10 cellular contexts compared by ENCODE assay signal in the genomic region with DNA sequence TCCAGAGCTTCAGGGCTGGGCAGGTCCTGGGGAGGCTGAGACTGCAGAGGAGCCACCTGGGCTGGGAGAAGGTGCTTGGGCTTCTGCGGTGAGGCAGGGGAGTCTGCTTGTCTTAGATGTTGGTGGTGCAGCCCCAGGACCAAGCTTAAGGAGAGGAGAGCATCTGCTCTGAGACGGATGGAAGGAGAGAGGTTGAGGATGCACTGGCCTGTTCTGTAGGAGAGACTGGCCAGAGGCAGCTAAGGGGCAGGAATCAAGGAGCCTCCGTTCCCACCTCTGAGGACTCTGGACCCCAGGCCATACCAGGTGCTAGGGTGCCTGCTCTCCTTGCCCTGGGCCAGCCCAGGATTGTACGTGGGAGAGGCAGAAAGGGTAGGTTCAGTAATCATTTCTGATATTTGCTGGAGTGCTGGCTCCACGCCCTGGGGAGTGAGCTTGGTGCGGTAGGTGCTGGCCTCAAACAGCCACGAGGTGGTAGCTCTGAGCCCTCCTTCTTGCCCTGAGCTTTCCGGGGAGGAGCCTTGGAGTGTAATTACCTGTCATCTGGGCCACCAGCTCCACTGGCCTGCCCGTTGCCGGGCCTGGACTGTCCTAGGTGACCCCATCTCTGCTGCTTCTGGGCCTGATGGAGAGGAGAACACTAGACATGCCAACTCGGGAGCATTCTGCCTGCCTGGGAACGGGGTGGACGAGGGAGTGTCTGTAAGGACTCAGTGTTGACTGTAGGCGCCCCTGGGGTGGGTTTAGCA. TPM values are rescaled to one million over a fixed set of nuclear protein-coding genes. Genes with fewer than 3 reads are reported as not detected.
A peak's percentile ranks its signal among the peaks of the same experiment; 100 is the strongest.
DNase-seq lines count a peak whose midpoint lies in the region; ATAC-seq, FAIRE-seq and TF ChIP-seq lines count a peak whose summit lies in the region.
"Had no signal": no experiment of that assay in that cellular context is flagged by ENCODE, and none has a peak within 500 bp of the region (broad histone marks: within the 10 kb centered on the region; RNA-seq: fewer than 3 reads in every experiment).

No MANE protein-coding gene starts in this region.

- no peaks in the 10 kb centered on the region for H4K20me1 ChIP-seq in GM23338 (replicated peaks; ENCODE audit: insufficient read depth)
- no peaks in the 10 kb centered on the region for H4K20me1 ChIP-seq in HepG2 (ENCODE audit: insufficient read depth, low read length)

- POLR2A ChIA-PET in A549 (lab: Yijun Ruan, JAX) (no interaction called here), HepG2 (lab: Yijun Ruan, JAX) (no interaction called here)

- no peak overlapping the region; the same call in 1 of the 2 replicates for H3K27ac Mint-ChIP-seq in GM23338

- no peak overlapping the region for H3K4me2 ChIP-seq in A549
- no peak overlapping the region for H3K4me2 ChIP-seq in GM23338
- H3K4me2 ChIP-seq in HepG2 (ENCODE audit: low read depth, low read length) = no peak overlapping the region

- H3K27me3 Mint-ChIP-seq in GM23338 (ENCODE audit: insufficient read depth, low read depth, poor library complexity) = peaks cover 10% of the 10 kb centered on the region

- intact Hi-C loops in HepG2 (cut with micrococcal nuclease; ENCODE audit: unreplicated experiment) = loop anchor here (1.0 to 2.0 kb wide), 2 partner anchors 50 to 100 kb away; no protein-coding TSS in a partner anchor

- no peaks in the 10 kb centered on the region for H3K27me3 ChIP-seq in GM23338 (ENCODE audit: insufficient read depth)
- H3K27me3 ChIP-seq in HepG2 (ENCODE audit: control insufficient read depth in 1 of 2, insufficient read depth in 2 of 2, low read length in 2 of 2) = peaks cover 1 to 6% of the 10 kb centered on the region in 2 experiments; a peak in 2 of 5 replicates

- CTCF ChIA-PET in A549 (lab: Yijun Ruan, JAX) = interaction anchor here (0.7 to 3.1 kb wide), 8 partner anchors 18 to 127 kb away, joined by 3 to 30 read pairs (median 4); no protein-coding TSS in a partner anchor
- CTCF ChIA-PET in HepG2 (lab: Yijun Ruan, JAX; ENCODE audit: low intra/inter-chr PET ratio, low total read pairs) = interaction anchor here (0.7 to 1.8 kb wide), 2 partner anchors 50 to 102 kb away, joined by 3 to 15 read pairs; no protein-coding TSS in a partner anchor

- H3K79me2 ChIP-seq in GM23338 (replicated peaks; ENCODE audit: insufficient read depth) (no peaks in the 10 kb centered on the region), HepG2 (ENCODE audit: insufficient read depth, low read length) (no peaks in the 10 kb centered on the region)

- TF ChIP-seq CTCF in A549 (IDR thresholded peaks at IDR 0.05) (peak; percentile 26; the same call in 1 of the 3 replicates), GM23338 (conservative IDR thresholded peaks at IDR 0.05; ENCODE audit: low read depth in 2 of 2) (peak in 1 of 2 experiments; percentile 34; a peak in 1 of 4 replicates), HepG2 (CRISPR knock-in tag; IDR thresholded peaks at IDR 0.05) (peak; percentile 73)

- WGBS in A549 (ENCODE audit: missing lambda C conversion rate) = 65% methylated on average over 13 of the region's 14 CpGs
- WGBS in HepG2 (ENCODE audit: low lambda C conversion rate) = 17% methylated on average over 7 of the region's 14 CpGs

- H3K27ac ChIP-seq in A549 = no peak overlapping the region
- no peak overlapping the region for H3K27ac ChIP-seq in GM23338 (ENCODE audit: low read depth)
- H3K27ac ChIP-seq in HepG2 (ENCODE audit: extremely low read length, insufficient read depth, low read length) = no peak overlapping the region

- H3K36me3 ChIP-seq in GM23338 (ENCODE audit: insufficient read depth) (no peaks in the 10 kb centered on the region), HepG2 (replicated peaks in 1 of 2; ENCODE audit: control insufficient read depth in 1 of 2, insufficient read depth in 2 of 2, low read length in 2 of 2) (no peaks in the 10 kb centered on the region)

- in situ Hi-C loops in HepG2 (cut with HindIII; ENCODE audit: extremely low pct_ligation_motif_present, low pct_unique_long_range_greater_than_20kb) = loop anchor here (5.0 kb wide), 1 partner anchor 51 kb away; no protein-coding TSS in a partner anchor

- H3K36me3 Mint-ChIP-seq in GM23338 (ENCODE audit: low read depth) = no peaks in the 10 kb centered on the region; the same call in 2 of the 3 replicates

- DNase-seq in A549 (ENCODE audit: low read depth in 1 of 2, low spot score in 1 of 2) (peak in 1 of 2 experiments; percentile 15), GM23338 (ENCODE audit: low spot score) (no peak), SW480 (ENCODE audit: low spot score) (peak; percentile 72), HepG2 (ENCODE audit: low spot score) (peak; percentile 42)
- no peak for DNase-seq in central memory CD4-positive, alpha-beta T cell
- DNase-seq: activated effector memory CD4-positive, alpha-beta T cell treated with anti-CD3 and anti-CD28 coated beads, Interleukin-2, amount 50 U/mL, for 16 hours; EL had no signal

- ATAC-seq in A549 (peak; percentile 38 to 84; a peak in 4 of 6 replicates), GM23338 (peak; percentile 79), HepG2 (peak; percentile 95), HG03039 (IDR thresholded peaks at IDR 0.05; ENCODE audit: unreplicated experiment) (no peak), GM21367 (IDR thresholded peaks at IDR 0.05; ENCODE audit: unreplicated experiment) (no peak), GM18909 (IDR thresholded peaks at IDR 0.05; ENCODE audit: poor library complexity, unreplicated experiment) (no peak)

- H3F3A ChIP-seq in GM23338 (replicated peaks; ENCODE audit: low read depth) = no peaks in the 10 kb centered on the region

- H3K9me3 ChIP-seq in A549 = no peaks in the 10 kb centered on the region
- no peaks in the 10 kb centered on the region for H3K9me3 ChIP-seq in HepG2 (ENCODE audit: low read length)

- H3K4me1 ChIP-seq in A549 (no peaks in the 10 kb centered on the region), GM23338 (ENCODE audit: insufficient read depth) (no peaks in the 10 kb centered on the region), HepG2 (ENCODE audit: insufficient read depth, low read length) (no peaks in the 10 kb centered on the region)

- BruUV-seq in HepG2 (replicated peaks; lab: Mats Ljungman, UMichigan) = no TSS peak

- no peak overlapping the region for H3K4me3 Mint-ChIP-seq in GM23338

- no peak overlapping the region for H2AFZ ChIP-seq in GM23338
- H2AFZ ChIP-seq in HepG2 (ENCODE audit: low read length) = no peak overlapping the region

- no peaks in the 10 kb centered on the region for H3K9me2 ChIP-seq in GM23338 (ENCODE audit: insufficient read depth)

- H3K4me1 Mint-ChIP-seq in GM23338 = peaks cover 2% of the 10 kb centered on the region; the same call in 1 of the 3 replicates

- TF ChIP-seq RAD21 in A549 (conservative IDR thresholded peaks at IDR 0.05 in 1 of 2, IDR thresholded peaks at IDR 0.05 in 1 of 2) = peak in 1 of 2 experiments; percentile 16; a peak in 1 of 5 replicates
- peak; percentile 56 for TF ChIP-seq RAD21 in HepG2 (CRISPR knock-in tag; IDR thresholded peaks at IDR 0.05)

- FAIRE-seq in A549 (lab: Jason Lieb, UNC) = no peak
- no peak for FAIRE-seq in HepG2 (lab: Jason Lieb, UNC)

- no peak for TF ChIP-seq POLR2A in A549 (IDR thresholded peaks at IDR 0.05; ENCODE audit: low read length)
- TF ChIP-seq POLR2A in HepG2 (IDR thresholded peaks at IDR 0.05; ENCODE audit: insufficient read depth in 1 of 2, low read depth in 2 of 2, low read length in 2 of 2) = no peak

- H3K4me3 ChIP-seq in A549 (no peak overlapping the region), GM23338 (no peak overlapping the region), HepG2 (replicated peaks in 1 of 3; ENCODE audit: insufficient read depth in 1 of 3, low read depth in 2 of 3, low read length in 3 of 3) (no peak overlapping the region)

- H3K9ac ChIP-seq in HepG2 (ENCODE audit: insufficient read depth, low read depth, low read length) = no peak overlapping the region

- no peaks in the 10 kb centered on the region for H3K9me3 Mint-ChIP-seq in GM23338

- TF ChIP-seq EP300 in A549 (IDR thresholded peaks at IDR 0.05) (no peak), HepG2 (IDR thresholded peaks at IDR 0.05; ENCODE audit: low read depth in 2 of 2, low read length in 2 of 2) (no peak), HepG2 (CRISPR knock-in tag; IDR thresholded peaks at IDR 0.05; ENCODE audit: borderline replicate concordance) (no peak)

RNA-seq across cellular contexts. Expression of gene MYBPH, which starts 9.3 kb away (rescaled TPM):
- polyA plus RNA-seq in A549 (2011; rRNA removed) (not detected in 2 replicates), A549 (2017; fragmentation: RNase III; extraction: RNeasy Plus Mini Kit Qiagen cat#74134 plus additional on column Dnase treatment) (not detected in 3 replicates), GM23338 (2016; fragmentation: Nextera tagmentation; extraction: Ambion mirVana) (not detected in 2 replicates), HepG2 (2011; rRNA removed) (0.04 TPM in 1 of 2 replicates, not detected in the other)
- not detected in 2 replicates for polyA plus RNA-seq in A549 (2012; cell fraction: cytosol; rRNA removed)
- polyA plus RNA-seq in A549 (2012; cell fraction: nucleus; rRNA removed) = 0.07 TPM in 1 of 2 replicates, not detected in the other
- polyA minus RNA-seq in A549 (2011; rRNA and poly(A)+ RNA removed) = not detected in 2 replicates
- not detected in 2 replicates for total RNA-seq in GM23338 (2014; rRNA removed; shearing (Covaris generic))
- total RNA-seq in HepG2 (2016; rRNA removed; fragmentation: Illumina TruSeq; extraction: Trizol) = not detected in 2 replicates
- total RNA-seq in HepG2 (2016; cell fraction: cytosol; rRNA removed; fragmentation: Illumina TruSeq; extraction: Trizol; ENCODE audit: low read depth) = not detected in 2 replicates
- not detected in 2 replicates for total RNA-seq in HepG2 (2016; cell fraction: insoluble cytoplasmic fraction; rRNA removed; fragmentation: Illumina TruSeq; extraction: Trizol)
- not detected in 2 replicates for total RNA-seq in HepG2 (2016; cell fraction: membrane; rRNA removed; fragmentation: Illumina TruSeq; extraction: Trizol)
- not detected in 2 replicates for total RNA-seq in HepG2 (2016; cell fraction: nucleus; rRNA removed; fragmentation: Illumina TruSeq; extraction: Trizol)
- not detected in 2 replicates for polyA plus RNA-seq in HepG2 (2011; cell fraction: cytosol; rRNA removed)
- not detected in 2 replicates for polyA plus RNA-seq in HepG2 (2011; cell fraction: nucleus; rRNA removed)
- not detected in 2 replicates for polyA plus RNA-seq in HepG2 (2012)
- polyA plus RNA-seq in HepG2 (2016; cell fraction: cytosol; fragmentation: Illumina TruSeq; extraction: Trizol; ENCODE audit: low read depth) = not detected in 2 replicates
- not detected in 2 replicates for polyA plus RNA-seq in HepG2 (2016; cell fraction: insoluble cytoplasmic fraction; fragmentation: Illumina TruSeq; extraction: Trizol; ENCODE audit: low read depth)
- not detected in 2 replicates for polyA plus RNA-seq in HepG2 (2016; cell fraction: membrane; fragmentation: Illumina TruSeq; extraction: Trizol; ENCODE audit: low read depth)
- not detected in 2 replicates for polyA plus RNA-seq in HepG2 (2016; cell fraction: nucleus; fragmentation: Illumina TruSeq; extraction: Trizol; ENCODE audit: insufficient read depth, low read depth)
- not detected in 2 replicates for polyA minus RNA-seq in HepG2 (2011; rRNA and poly(A)+ RNA removed; ENCODE audit: low replicate concordance)
- not detected in 2 replicates for polyA minus RNA-seq in HepG2 (2011; cell fraction: cytosol; rRNA and poly(A)+ RNA removed)
- polyA minus RNA-seq in HepG2 (2011; cell fraction: nucleus; rRNA and poly(A)+ RNA removed) = not detected in 2 replicates

RNA-seq across cellular contexts. Expression of gene CHI3L1, which starts 20.1 kb away (rescaled TPM):
- polyA plus RNA-seq in A549 (2011; rRNA removed) = not detected in 2 replicates
- polyA plus RNA-seq in A549 (2012; cell fraction: cytosol; rRNA removed) = not detected in 2 replicates
- polyA plus RNA-seq in A549 (2012; cell fraction: nucleus; rRNA removed) = not detected in 2 replicates
- 0.04 TPM in 1 of 3 replicates, not detected in the others for polyA plus RNA-seq in A549 (2017; fragmentation: RNase III; extraction: RNeasy Plus Mini Kit Qiagen cat#74134 plus additional on column Dnase treatment)
- not detected in 2 replicates for polyA minus RNA-seq in A549 (2011; rRNA and poly(A)+ RNA removed)
- 0.76 TPM in 1 of 2 replicates, not detected in the other for total RNA-seq in GM23338 (2014; rRNA removed; shearing (Covaris generic))
- not detected in 2 replicates for polyA plus RNA-seq in GM23338 (2016; fragmentation: Nextera tagmentation; extraction: Ambion mirVana)
- total RNA-seq in HepG2 (2016; rRNA removed; fragmentation: Illumina TruSeq; extraction: Trizol) = 0.13 TPM in 1 of 2 replicates, not detected in the other
- not detected in 2 replicates for total RNA-seq in HepG2 (2016; cell fraction: cytosol; rRNA removed; fragmentation: Illumina TruSeq; extraction: Trizol; ENCODE audit: low read depth)
- total RNA-seq in HepG2 (2016; cell fraction: insoluble cytoplasmic fraction; rRNA removed; fragmentation: Illumina TruSeq; extraction: Trizol) = 0.17 TPM in 1 of 2 replicates, not detected in the other
- not detected in 2 replicates for total RNA-seq in HepG2 (2016; cell fraction: membrane; rRNA removed; fragmentation: Illumina TruSeq; extraction: Trizol)
- not detected in 2 replicates for total RNA-seq in HepG2 (2016; cell fraction: nucleus; rRNA removed; fragmentation: Illumina TruSeq; extraction: Trizol)
- 0.09 and 0.17 TPM in 2 replicates for polyA plus RNA-seq in HepG2 (2011; rRNA removed)
- 0.13 TPM in 2 replicates for polyA plus RNA-seq in HepG2 (2011; cell fraction: cytosol; rRNA removed)
- polyA plus RNA-seq in HepG2 (2011; cell fraction: nucleus; rRNA removed) = 0.12 and 0.35 TPM in 2 replicates
- polyA plus RNA-seq in HepG2 (2012) = not detected in 2 replicates
- not detected in 2 replicates for polyA plus RNA-seq in HepG2 (2016; cell fraction: cytosol; fragmentation: Illumina TruSeq; extraction: Trizol; ENCODE audit: low read depth)
- polyA plus RNA-seq in HepG2 (2016; cell fraction: insoluble cytoplasmic fraction; fragmentation: Illumina TruSeq; extraction: Trizol; ENCODE audit: low read depth) = not detected in 2 replicates
- not detected in 2 replicates for polyA plus RNA-seq in HepG2 (2016; cell fraction: membrane; fragmentation: Illumina TruSeq; extraction: Trizol; ENCODE audit: low read depth)
- polyA plus RNA-seq in HepG2 (2016; cell fraction: nucleus; fragmentation: Illumina TruSeq; extraction: Trizol; ENCODE audit: insufficient read depth, low read depth) = 0.41 TPM in 1 of 2 replicates, not detected in the other
- polyA minus RNA-seq in HepG2 (2011; rRNA and poly(A)+ RNA removed; ENCODE audit: low replicate concordance) = not detected in 2 replicates
- not detected in 2 replicates for polyA minus RNA-seq in HepG2 (2011; cell fraction: cytosol; rRNA and poly(A)+ RNA removed)
- not detected in 2 replicates for polyA minus RNA-seq in HepG2 (2011; cell fraction: nucleus; rRNA and poly(A)+ RNA removed)

RNA-seq across cellular contexts. Expression of gene ADORA1, which starts 38.8 kb away (rescaled TPM):
- 0.48 and 0.50 TPM in 2 replicates for polyA plus RNA-seq in A549 (2011; rRNA removed)
- 0.20 and 0.36 TPM in 2 replicates for polyA plus RNA-seq in A549 (2012; cell fraction: cytosol; rRNA removed)
- 0.53 and 0.72 TPM in 2 replicates for polyA plus RNA-seq in A549 (2012; cell fraction: nucleus; rRNA removed)
- 0.94 to 2.4 TPM (median 1.8 TPM) in 3 replicates for polyA plus RNA-seq in A549 (2017; fragmentation: RNase III; extraction: RNeasy Plus Mini Kit Qiagen cat#74134 plus additional on column Dnase treatment)
- 0.50 and 0.58 TPM in 2 replicates for polyA minus RNA-seq in A549 (2011; rRNA and poly(A)+ RNA removed)
- 1.8 and 3.8 TPM in 2 replicates for total RNA-seq in GM23338 (2014; rRNA removed; shearing (Covaris generic))
- polyA plus RNA-seq in GM23338 (2016; fragmentation: Nextera tagmentation; extraction: Ambion mirVana) = 0.63 and 1.5 TPM in 2 replicates
- total RNA-seq in HepG2 (2016; rRNA removed; fragmentation: Illumina TruSeq; extraction: Trizol) = 0.08 and 0.11 TPM in 2 replicates
- not detected in 2 replicates for total RNA-seq in HepG2 (2016; cell fraction: cytosol; rRNA removed; fragmentation: Illumina TruSeq; extraction: Trizol; ENCODE audit: low read depth)
- 0.15 TPM in 1 of 2 replicates, not detected in the other for total RNA-seq in HepG2 (2016; cell fraction: insoluble cytoplasmic fraction; rRNA removed; fragmentation: Illumina TruSeq; extraction: Trizol)
- total RNA-seq in HepG2 (2016; cell fraction: membrane; rRNA removed; fragmentation: Illumina TruSeq; extraction: Trizol) = 0.10 TPM in 1 of 2 replicates, not detected in the other
- 0.22 TPM in 1 of 2 replicates, not detected in the other for total RNA-seq in HepG2 (2016; cell fraction: nucleus; rRNA removed; fragmentation: Illumina TruSeq; extraction: Trizol)
- polyA plus RNA-seq in HepG2 (2011; rRNA removed) = not detected in 2 replicates
- polyA plus RNA-seq in HepG2 (2011; cell fraction: cytosol; rRNA removed) = not detected in 2 replicates
- not detected in 2 replicates for polyA plus RNA-seq in HepG2 (2011; cell fraction: nucleus; rRNA removed)
- not detected in 2 replicates for polyA plus RNA-seq in HepG2 (2012)
- not detected in 2 replicates for polyA plus RNA-seq in HepG2 (2016; cell fraction: cytosol; fragmentation: Illumina TruSeq; extraction: Trizol; ENCODE audit: low read depth)
- 0.11 TPM in 1 of 2 replicates, not detected in the other for polyA plus RNA-seq in HepG2 (2016; cell fraction: insoluble cytoplasmic fraction; fragmentation: Illumina TruSeq; extraction: Trizol; ENCODE audit: low read depth)
- not detected in 2 replicates for polyA plus RNA-seq in HepG2 (2016; cell fraction: membrane; fragmentation: Illumina TruSeq; extraction: Trizol; ENCODE audit: low read depth)
- polyA plus RNA-seq in HepG2 (2016; cell fraction: nucleus; fragmentation: Illumina TruSeq; extraction: Trizol; ENCODE audit: insufficient read depth, low read depth) = 0.17 TPM in 1 of 2 replicates, not detected in the other
- polyA minus RNA-seq in HepG2 (2011; rRNA and poly(A)+ RNA removed; ENCODE audit: low replicate concordance) = 0.72 TPM in 1 of 2 replicates, not detected in the other
- polyA minus RNA-seq in HepG2 (2011; cell fraction: cytosol; rRNA and poly(A)+ RNA removed) = not detected in 2 replicates
- not detected in 2 replicates for polyA minus RNA-seq in HepG2 (2011; cell fraction: nucleus; rRNA and poly(A)+ RNA removed)

Comparison
In these comparisons a context has a peak if more than half of its experiments do, and no peak if none do; other contexts are left out.
1. ATAC-seq: peak in A549 (2 of 2), GM23338 (single experiment) and HepG2 (single experiment); none in HG03039 (single experiment), GM21367 (single experiment) and GM18909 (single experiment).
2. DNase-seq: peak in SW480 (single experiment) and HepG2 (single experiment); none in GM23338 (single experiment) and central memory CD4-positive, alpha-beta T cell (single experiment).
3. Of the 38 proteins assayed by ChIP-seq in both HepG2 and A549: peak only in HepG2: none; only in A549: none; in both: CTCF and SMC3; in neither: 35; mixed calls (peak in some experiments, not most) for 1.